8 cellular contexts compared by ENCODE assay signal in genomic region chr5:321726-322251, GRCh38. TPM values are rescaled to one million over a fixed set of nuclear protein-coding genes. Genes with fewer than 3 reads are reported as not detected.
DNase-seq lines count a peak whose midpoint lies in the region; ATAC-seq and TF ChIP-seq lines count a peak whose summit lies in the region.

No MANE protein-coding gene starts in this region.

- peaks cover 0 to 6% (median 0%) of the 10 kb centered on the region in 9 donors for H3K36me3 ChIP-seq in heart right ventricle
- H3K36me3 ChIP-seq in esophagus muscularis mucosa = peaks cover 0 to 9% (median 6%) of the 10 kb centered on the region in 4 donors
- H3K36me3 ChIP-seq in subcutaneous abdominal adipose tissue (ENCODE audit: control insufficient read depth in 5 of 5, insufficient read depth in 5 of 5, low read length in 5 of 5) = peaks cover 0 to 7% (median under 1%) of the 10 kb centered on the region in 5 donors

- H3K4me3 ChIP-seq in heart right ventricle (peak overlapping the region; percentile 28 to 68 (median 50)), esophagus muscularis mucosa (peak overlapping the region; percentile 52 to 63 (median 56)), subcutaneous abdominal adipose tissue (ENCODE audit: low read depth in 1 of 5, low read length in 5 of 5) (peak overlapping the region in 4 of 5 donors; percentile 22 to 57 (median 51))

- DNase-seq in heart right ventricle = no peak
- DNase-seq in cardiac septum (ENCODE audit: low spot score) = no peak
- no peak for DNase-seq in esophagus muscularis mucosa (ENCODE audit: extremely low spot score)
- no peak for DNase-seq in SIG-M5 (lab: John Stamatoyannopoulos, UW)
- no peak for DNase-seq in NCI-H2171 (lab: John Stamatoyannopoulos, UW)
- DNase-seq in erythroblast (lab: John Stamatoyannopoulos, UW) = no peak

- H3K9ac ChIP-seq in subcutaneous abdominal adipose tissue (ENCODE audit: low read length in 5 of 5) = no peak overlapping the region

- 0 to 2% methylated on average over 53 to 67 of the region's 67 CpGs for WGBS in heart right ventricle, 2 donors
- WGBS in esophagus muscularis mucosa = no CpG with 5 or more reads among the region's 67 CpGs

- H3K9me3 ChIP-seq in heart right ventricle = no peaks in the 10 kb centered on the region
- H3K9me3 ChIP-seq in esophagus muscularis mucosa = no peaks in the 10 kb centered on the region
- no peaks in the 10 kb centered on the region for H3K9me3 ChIP-seq in subcutaneous abdominal adipose tissue (ENCODE audit: control insufficient read depth in 5 of 5, low read length in 5 of 5)

- no peak for TF ChIP-seq POLR2A in esophagus muscularis mucosa (IDR thresholded peaks at IDR 0.05; ENCODE audit: low read depth)
- TF ChIP-seq POLR2A in erythroblast (IDR thresholded peaks at IDR 0.05; ENCODE audit: low read length) = no peak

- TF ChIP-seq CTCF in heart right ventricle (IDR thresholded peaks at IDR 0.05) (peak in 1 of 9 donors; percentile 1), esophagus muscularis mucosa (IDR thresholded peaks at IDR 0.05) (no peak)

- intact Hi-C loops in heart right ventricle (cut with DNase I) (no loop called here), cardiac septum (cut with DNase I) (no loop called here), esophagus muscularis mucosa (cut with DNase I) (no loop called here)

- TF ChIP-seq EP300 in esophagus muscularis mucosa (IDR thresholded peaks at IDR 0.05) = no peak

- H3K4me1 ChIP-seq in heart right ventricle (peaks cover 4 to 22% (median 19%) of the 10 kb centered on the region in 9 donors), esophagus muscularis mucosa (peaks cover 17 to 36% (median 26%) of the 10 kb centered on the region in 4 donors), subcutaneous abdominal adipose tissue (ENCODE audit: control insufficient read depth in 5 of 5, insufficient read depth in 5 of 5, low read length in 5 of 5) (peaks cover 0 to 25% (median 18%) of the 10 kb centered on the region in 5 donors)

- ATAC-seq in heart right ventricle (no peak), HG03521 (IDR thresholded peaks at IDR 0.05; ENCODE audit: unreplicated experiment) (peak; percentile 2)

- no peak overlapping the region for H3K27ac ChIP-seq in heart right ventricle
- no peak overlapping the region for H3K27ac ChIP-seq in esophagus muscularis mucosa (replicated peaks in 1 of 4)
- H3K27ac ChIP-seq in subcutaneous abdominal adipose tissue (ENCODE audit: low read depth, low read length) = no peak overlapping the region

- peaks cover 25 to 81% (median 57%) of the 10 kb centered on the region in 7 donors for H3K27me3 ChIP-seq in heart right ventricle
- H3K27me3 ChIP-seq in esophagus muscularis mucosa = peaks cover 0 to 77% (median 25%) of the 10 kb centered on the region in 4 donors
- H3K27me3 ChIP-seq in subcutaneous abdominal adipose tissue (ENCODE audit: control insufficient read depth in 5 of 5, insufficient read depth in 4 of 5, low read length in 5 of 5) = peaks cover 19 to 43% (median 36%) of the 10 kb centered on the region in 5 donors

RNA-seq across cellular contexts. Expression of gene AHRR, which starts 0.3 kb away (rescaled TPM):
- total RNA-seq in heart right ventricle (1 to 10 TPM in 1 of 10 donors, under 1 TPM in 7, not detected in 2; 0.07 to 1.2 (median 0.46) TPM), cardiac septum (0.73 TPM), esophagus muscularis mucosa (1 to 10 TPM in 2 of 4 donors, under 1 TPM in 2; 0.33 to 5.5 (median 0.86) TPM)
- under 1 TPM; 0.07 to 0.15 TPM for polyA plus RNA-seq in heart right ventricle

RNA-seq across cellular contexts. Expression of gene PDCD6, which starts 50.3 kb away (rescaled TPM):
- total RNA-seq in heart right ventricle = 10 to 100 TPM; 27.6 to 42.9 (median 35.6) TPM
- polyA plus RNA-seq in heart right ventricle = 10 to 100 TPM; 51.2 to 85.9 TPM
- total RNA-seq in cardiac septum = 39.6 TPM
- total RNA-seq in esophagus muscularis mucosa = 10 to 100 TPM; 38.6 to 66.1 (median 56.9) TPM
